ENCODE assay signal across 21 cellular contexts in genomic region chr17:4369557-4370230, GRCh38. TPM values are rescaled to one million over a fixed set of nuclear protein-coding genes. Genes with fewer than 3 reads are reported as not detected.
A peak's percentile ranks its signal among the peaks of the same experiment; 100 is the strongest.
DNase-seq lines count a peak whose midpoint lies in the region; ATAC-seq, FAIRE-seq and TF ChIP-seq lines count a peak whose summit lies in the region.
"Had no signal": no experiment of that assay in that cellular context is flagged by ENCODE, and none has a peak within 500 bp of the region (broad histone marks: within the 10 kb centered on the region; RNA-seq: fewer than 3 reads in every experiment).

No MANE protein-coding gene starts in this region.

- H3K27ac ChIP-seq in BLaER1 (no peak overlapping the region), astrocyte (ENCODE audit: low read depth, low read length) (no peak overlapping the region), neural progenitor cell (no peak overlapping the region)
- H3K27ac ChIP-seq: upper lobe of left lung had no signal

- CTCF ChIA-PET in activated CD8-positive, alpha-beta memory T cell treated with anti-CD3 and anti-CD28 coated beads, Interleukin-2, amount 10 ng/mL, durations not matched to agents 7 days and 5 days (lab: Charles Lee) = interaction anchor here (1.0 kb wide), 1 partner anchor 16 kb away, joined by 3 read pairs; no protein-coding TSS in a partner anchor

- no peak for TF ChIP-seq CTCF in astrocyte (IDR thresholded peaks at IDR 0.05; ENCODE audit: insufficient read depth, low read depth, low read length)
- TF ChIP-seq CTCF in neural progenitor cell (IDR thresholded peaks at IDR 0.05) = no peak

- H3K27ac Mint-ChIP-seq in IgD-negative memory B cell (peak overlapping the region; percentile 59 to 92 (median 65)), astrocyte (ENCODE audit: unreplicated experiment) (peak overlapping the region; percentile 14), neural progenitor cell (peak overlapping the region; percentile 66)
- no peak overlapping the region for H3K27ac Mint-ChIP-seq in activated CD8-positive, alpha-beta memory T cell treated with anti-CD3 and anti-CD28 coated beads, Interleukin-2, amount 10 ng/mL, durations not matched to agents 7 days and 5 days
- H3K27ac Mint-ChIP-seq: activated naive CD8-positive, alpha-beta T cell treated with anti-CD3 and anti-CD28 coated beads for 36 hours had no signal

- H3K27me3 ChIP-seq in BLaER1 = no peaks in the 10 kb centered on the region
- H3K27me3 ChIP-seq in astrocyte (ENCODE audit: insufficient read depth, low read length) = no peaks in the 10 kb centered on the region
- no peaks in the 10 kb centered on the region for H3K27me3 ChIP-seq in neural progenitor cell
- H3K27me3 ChIP-seq: upper lobe of left lung had no signal

- no peaks in the 10 kb centered on the region for H3K9me3 ChIP-seq in BLaER1
- no peaks in the 10 kb centered on the region for H3K9me3 ChIP-seq in astrocyte (ENCODE audit: insufficient read depth, low read depth, low read length)
- no peaks in the 10 kb centered on the region for H3K9me3 ChIP-seq in neural progenitor cell (ENCODE audit: low read depth)
- H3K9me3 ChIP-seq: mucosa of descending colon, upper lobe of left lung had no signal

- ATAC-seq in GM21367 (IDR thresholded peaks at IDR 0.05; ENCODE audit: unreplicated experiment) = no peak
- ATAC-seq in activated CD8-positive, alpha-beta memory T cell treated with anti-CD3 and anti-CD28 coated beads, Interleukin-2, amount 10 ng/mL, durations not matched to agents 7 days and 5 days = no peak
- ATAC-seq: mucosa of descending colon had no signal

- H3K4me2 ChIP-seq in BLaER1 = peak overlapping the region; percentile 55
- no peak overlapping the region for H3K4me2 ChIP-seq in astrocyte (ENCODE audit: low read length)
- H3K4me2 ChIP-seq in neural progenitor cell = no peak overlapping the region

- H3K27me3 Mint-ChIP-seq in IgD-negative memory B cell = no peaks in the 10 kb centered on the region
- no peaks in the 10 kb centered on the region for H3K27me3 Mint-ChIP-seq in astrocyte (ENCODE audit: low read depth, unreplicated experiment)
- H3K27me3 Mint-ChIP-seq in neural progenitor cell (ENCODE audit: insufficient read depth, low read depth) = peaks cover 10% of the 10 kb centered on the region
- no peaks in the 10 kb centered on the region for H3K27me3 Mint-ChIP-seq in activated CD8-positive, alpha-beta memory T cell treated with anti-CD3 and anti-CD28 coated beads, Interleukin-2, amount 10 ng/mL, durations not matched to agents 7 days and 5 days
- H3K27me3 Mint-ChIP-seq: activated naive CD8-positive, alpha-beta T cell treated with anti-CD3 and anti-CD28 coated beads for 36 hours; central memory CD8-positive, alpha-beta T cell had no signal

- H3K4me3 Mint-ChIP-seq in IgD-negative memory B cell = peak overlapping the region in 3 of 4 donors; percentile 38 to 78 (median 57)
- H3K4me3 Mint-ChIP-seq in astrocyte (ENCODE audit: unreplicated experiment) = no peak overlapping the region
- peak overlapping the region; percentile 10 for H3K4me3 Mint-ChIP-seq in neural progenitor cell
- no peak overlapping the region for H3K4me3 Mint-ChIP-seq in activated CD8-positive, alpha-beta memory T cell treated with anti-CD3 and anti-CD28 coated beads, Interleukin-2, amount 10 ng/mL, durations not matched to agents 7 days and 5 days
- H3K4me3 Mint-ChIP-seq: activated naive CD8-positive, alpha-beta T cell treated with anti-CD3 and anti-CD28 coated beads for 36 hours; central memory CD8-positive, alpha-beta T cell had no signal

- DNase-seq in astrocyte (ENCODE audit: low read depth) = no peak
- DNase-seq in neural progenitor cell (ENCODE audit: low spot score) = no peak
- no peak for DNase-seq in NCI-H82 treated with DMSO at 0.1 percent for 48 hours (lab: John Stamatoyannopoulos, UW; ENCODE audit: unreplicated experiment)
- DNase-seq in activated CD8-positive, alpha-beta memory T cell treated with anti-CD3 and anti-CD28 coated beads, Interleukin-2, amount 10 ng/mL, durations not matched to agents 7 days and 5 days = no peak
- DNase-seq in A172 (ENCODE audit: low spot score) = no peak
- DNase-seq: activated naive CD8-positive, alpha-beta T cell treated with anti-CD3 and anti-CD28 coated beads for 36 hours; EL; KG1; NCI-H146; NCI-H2171; NCI-H524; T1000; upper lobe of left lung had no signal

- peaks cover 16% of the 10 kb centered on the region for H4K20me1 ChIP-seq in BLaER1
- H4K20me1 ChIP-seq in astrocyte (ENCODE audit: insufficient read depth, low read length) = peaks cover 4% of the 10 kb centered on the region
- H4K20me1 ChIP-seq in neural progenitor cell (ENCODE audit: low read depth) = peaks cover 3% of the 10 kb centered on the region

- peaks cover 16% of the 10 kb centered on the region for H3F3A ChIP-seq in neural progenitor cell (ENCODE audit: low read depth)

- H3K36me3 ChIP-seq in BLaER1 = no peaks in the 10 kb centered on the region
- H3K36me3 ChIP-seq in astrocyte (ENCODE audit: insufficient read depth, low read length) = no peaks in the 10 kb centered on the region
- no peaks in the 10 kb centered on the region for H3K36me3 ChIP-seq in neural progenitor cell
- H3K36me3 ChIP-seq: upper lobe of left lung had no signal

- H3K79me2 ChIP-seq in astrocyte (ENCODE audit: insufficient read depth, low read length) (peaks cover 17% of the 10 kb centered on the region), neural progenitor cell (ENCODE audit: low read depth) (peaks cover 16% of the 10 kb centered on the region)

- H3K9ac ChIP-seq in BLaER1 (no peak overlapping the region), astrocyte (ENCODE audit: low read length) (no peak overlapping the region), neural progenitor cell (no peak overlapping the region)

- H2AFZ ChIP-seq in astrocyte (ENCODE audit: low read depth, low read length) (no peak overlapping the region), neural progenitor cell (replicated peaks) (no peak overlapping the region)

- peaks cover 35% of the 10 kb centered on the region for H3K4me1 ChIP-seq in BLaER1
- peaks cover 3% of the 10 kb centered on the region for H3K4me1 ChIP-seq in astrocyte (ENCODE audit: insufficient read depth, low read length)
- H3K4me1 ChIP-seq in neural progenitor cell = peaks cover 3% of the 10 kb centered on the region

- H3K36me3 Mint-ChIP-seq in IgD-negative memory B cell (peaks cover 3% of the 10 kb centered on the region), astrocyte (ENCODE audit: low read depth, unreplicated experiment) (peaks cover 2% of the 10 kb centered on the region), neural progenitor cell (peaks cover 5% of the 10 kb centered on the region)
- peaks cover 5% of the 10 kb centered on the region for H3K36me3 Mint-ChIP-seq in activated CD8-positive, alpha-beta memory T cell treated with anti-CD3 and anti-CD28 coated beads, Interleukin-2, amount 10 ng/mL, durations not matched to agents 7 days and 5 days

- FAIRE-seq in astrocyte (lab: Jason Lieb, UNC) = no peak
- FAIRE-seq: H54, islet of Langerhans, RCC 7860 had no signal

- H3K9me3 Mint-ChIP-seq in IgD-negative memory B cell (no peaks in the 10 kb centered on the region), astrocyte (ENCODE audit: unreplicated experiment) (no peaks in the 10 kb centered on the region), neural progenitor cell (peaks cover 3% of the 10 kb centered on the region)
- no peaks in the 10 kb centered on the region for H3K9me3 Mint-ChIP-seq in activated CD8-positive, alpha-beta memory T cell treated with anti-CD3 and anti-CD28 coated beads, Interleukin-2, amount 10 ng/mL, durations not matched to agents 7 days and 5 days (ENCODE audit: low read depth)
- H3K9me3 Mint-ChIP-seq: activated naive CD8-positive, alpha-beta T cell treated with anti-CD3 and anti-CD28 coated beads for 36 hours; central memory CD8-positive, alpha-beta T cell had no signal

- H3K4me1 Mint-ChIP-seq in IgD-negative memory B cell = peaks cover 23 to 33% (median 26%) of the 10 kb centered on the region in 3 donors
- no peaks in the 10 kb centered on the region for H3K4me1 Mint-ChIP-seq in astrocyte (ENCODE audit: low read depth, unreplicated experiment)
- H3K4me1 Mint-ChIP-seq in neural progenitor cell = peaks cover 11% of the 10 kb centered on the region
- H3K4me1 Mint-ChIP-seq in activated CD8-positive, alpha-beta memory T cell treated with anti-CD3 and anti-CD28 coated beads, Interleukin-2, amount 10 ng/mL, durations not matched to agents 7 days and 5 days = peaks cover 32% of the 10 kb centered on the region

- H3K4me3 ChIP-seq in BLaER1 = no peak overlapping the region
- H3K4me3 ChIP-seq in astrocyte (ENCODE audit: insufficient read depth, low read depth, low read length) = no peak overlapping the region
- H3K4me3 ChIP-seq in neural progenitor cell = no peak overlapping the region
- H3K4me3 ChIP-seq: mucosa of descending colon, upper lobe of left lung had no signal

RNA-seq across cellular contexts. Expression of gene UBE2G1, which starts 3.2 kb away (rescaled TPM):
- 97.5 TPM for polyA plus RNA-seq in IgD-negative memory B cell
- 123 and 129 TPM in 2 replicates for total RNA-seq in astrocyte
- total RNA-seq in neural progenitor cell (ENCODE audit: low replicate concordance) = 71.4 and 88.5 TPM in 2 replicates
- 10 to 100 TPM; 77.1 to 83.0 TPM for total RNA-seq in activated CD8-positive, alpha-beta memory T cell treated with anti-CD3 and anti-CD28 coated beads, Interleukin-2, amount 10 ng/mL, durations not matched to agents 7 days and 5 days
- 76.8 and 79.0 TPM in 2 replicates for total RNA-seq in A172 (2014; rRNA removed; shearing (Covaris generic))

Comparison
In these comparisons a context has a peak if more than half of its experiments do, and no peak if none do; other contexts are left out.
1. H3K4me3 Mint-ChIP-seq: peak in IgD-negative memory B cell (3 of 4) and neural progenitor cell (single experiment); none in astrocyte (single experiment) and activated CD8-positive, alpha-beta memory T cell treated with anti-CD3 and anti-CD28 coated beads, Interleukin-2, amount 10 ng/mL, durations not matched to agents 7 days and 5 days (single experiment).